10 cellular contexts compared by ENCODE assay signal in the genomic region with DNA sequence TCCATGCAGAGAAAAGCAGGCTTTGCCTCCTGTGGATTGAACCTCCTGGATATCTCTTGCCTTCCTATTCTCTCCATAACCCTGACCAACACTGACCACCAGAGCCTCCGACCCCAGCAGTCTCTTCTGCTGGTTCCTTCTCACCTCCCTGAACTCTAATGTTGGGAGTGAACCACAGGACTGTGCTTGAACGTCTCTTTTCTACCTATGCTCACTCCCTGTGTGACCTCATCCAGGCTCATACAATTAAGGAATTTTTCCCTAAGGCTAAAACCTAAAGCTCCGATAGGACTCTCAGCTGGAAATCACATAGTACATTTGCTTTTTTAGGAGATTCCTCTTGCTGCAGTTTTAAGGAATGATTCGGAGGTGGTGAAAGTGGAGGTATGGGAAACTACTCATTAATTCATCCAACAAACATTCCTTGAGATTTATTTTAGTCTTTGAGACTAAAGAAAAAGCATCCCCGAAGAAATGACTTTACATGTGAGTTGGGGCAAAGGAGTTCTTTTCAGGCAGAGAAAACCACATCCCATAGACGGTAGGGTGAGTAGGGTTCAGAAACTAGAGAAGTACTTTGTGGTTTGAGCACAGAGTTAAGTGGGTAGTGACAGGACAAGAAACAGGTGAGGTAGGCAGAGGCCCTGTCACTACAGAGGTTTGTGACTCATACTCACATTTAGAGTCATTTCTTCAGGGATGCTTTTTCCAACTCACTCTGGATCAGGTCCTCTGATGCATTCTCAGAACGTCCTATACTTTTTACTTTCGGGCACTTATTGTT. TPM values are rescaled to one million over a fixed set of nuclear protein-coding genes. Genes with fewer than 3 reads are reported as not detected.
A peak's percentile ranks its signal among the peaks of the same experiment; 100 is the strongest.
DNase-seq lines count a peak whose midpoint lies in the region; ATAC-seq, FAIRE-seq and TF ChIP-seq lines count a peak whose summit lies in the region.
"Had no signal": no experiment of that assay in that cellular context is flagged by ENCODE, and none has a peak within 500 bp of the region (broad histone marks: within the 10 kb centered on the region; RNA-seq: fewer than 3 reads in every experiment).

No MANE protein-coding gene starts in this region.

- H3K9me3 ChIP-seq in lower lobe of right lung = no peaks in the 10 kb centered on the region
- H3K9me3 ChIP-seq in stomach = no peaks in the 10 kb centered on the region
- H3K9me3 ChIP-seq in ascending aorta = no peaks in the 10 kb centered on the region
- H3K9me3 ChIP-seq: body of pancreas had no signal

- H3K36me3 ChIP-seq in lower lobe of right lung = peaks cover 74% of the 10 kb centered on the region
- peaks cover 0 to 7% (median 0%) of the 10 kb centered on the region in 4 donors for H3K36me3 ChIP-seq in stomach
- no peaks in the 10 kb centered on the region for H3K36me3 ChIP-seq in ascending aorta

- WGBS in stomach, 5 donors = 61 to 75% (median 71%) methylated on average over 8 of the region's 8 CpGs

- no peak for TF ChIP-seq POLR2A in stomach (IDR thresholded peaks at IDR 0.05)

- TF ChIP-seq CTCF in lower lobe of right lung (IDR thresholded peaks at IDR 0.05) (no peak), stomach (IDR thresholded peaks at IDR 0.05) (no peak), ascending aorta (IDR thresholded peaks at IDR 0.05) (no peak)

- no peak overlapping the region for H3K4me3 ChIP-seq in lower lobe of right lung
- H3K4me3 ChIP-seq in stomach = no peak overlapping the region
- no peak overlapping the region for H3K4me3 ChIP-seq in ascending aorta
- H3K4me3 ChIP-seq: body of pancreas had no signal

- FAIRE-seq in HTR-8/SVneo (lab: Jason Lieb, UNC) = no peak

- H3K4me1 ChIP-seq in lower lobe of right lung (no peaks in the 10 kb centered on the region), stomach (no peaks in the 10 kb centered on the region), ascending aorta (no peaks in the 10 kb centered on the region)
- H3K4me1 ChIP-seq: body of pancreas had no signal

- no peak for DNase-seq in lower lobe of right lung
- DNase-seq in stomach = no peak
- no peak for DNase-seq in Kasumi-1 (lab: John Stamatoyannopoulos, UW)
- no peak for DNase-seq in HTR-8/SVneo (ENCODE audit: insufficient read length, low spot score)
- DNase-seq in ascending aorta (ENCODE audit: low spot score in 2 of 2) = no peak
- DNase-seq: body of pancreas, SHP77 had no signal

- no peaks in the 10 kb centered on the region for H3K27me3 ChIP-seq in lower lobe of right lung (ENCODE audit: low read depth)
- H3K27me3 ChIP-seq in stomach = no peaks in the 10 kb centered on the region
- H3K27me3 ChIP-seq in ascending aorta = no peaks in the 10 kb centered on the region
- H3K27me3 ChIP-seq: body of pancreas had no signal

- H3K27ac ChIP-seq in lower lobe of right lung = no peak overlapping the region
- no peak overlapping the region for H3K27ac ChIP-seq in stomach
- H3K27ac ChIP-seq in ascending aorta = no peak overlapping the region
- H3K27ac ChIP-seq: body of pancreas had no signal

- intact Hi-C loops in lower lobe of right lung (cut with DNase I) (no loop called here), stomach (cut with DNase I; ENCODE audit: low total_unique reads) (no loop called here), ascending aorta (cut with DNase I) (no loop called here)

- no peak for TF ChIP-seq EP300 in stomach (IDR thresholded peaks at IDR 0.05)

- ATAC-seq in GM18873 (IDR thresholded peaks at IDR 0.05; ENCODE audit: low FRiP score, unreplicated experiment) (peak; percentile 98), GM21786 (IDR thresholded peaks at IDR 0.05; ENCODE audit: unreplicated experiment) (peak; percentile 93), HG03565 (IDR thresholded peaks at IDR 0.05; ENCODE audit: unreplicated experiment) (peak; percentile 100), lower lobe of right lung (peak; percentile 40 to 68)
- ATAC-seq: body of pancreas had no signal

RNA-seq across cellular contexts. Expression of a gene that starts 30.8 kb away (rescaled TPM):
- 108 TPM for total RNA-seq in lower lobe of right lung
- 1 to 10 TPM in 4 of 5 donors, under 1 TPM in 1; 0.89 to 8.1 (median 4.8) TPM for total RNA-seq in stomach
- polyA plus RNA-seq in stomach = 1 to 10 TPM in 2 of 3 donors, under 1 TPM in 1; 0.68 to 2.6 (median 1.4) TPM
- 1.9 TPM for total RNA-seq in ascending aorta

Comparison
In these comparisons a context has a peak if more than half of its experiments do, and no peak if none do; other contexts are left out.
1. RNA of a gene that starts 30.8 kb away (total RNA-seq): 108 TPM in lower lobe of right lung (single experiment); 0.89 to 8.1 TPM in stomach and 1.9 TPM in ascending aorta (single experiment); every median in the first group is over 10 times any median in the second.
2. Peak in every context shown above with its lines, with median percentiles within 50 percentile points of each other: ATAC-seq.